Comparison of ENCODE assay signal across 12 cellular contexts in genomic region chr2:189022002-189022401, GRCh38. TPM values are rescaled to one million over a fixed set of nuclear protein-coding genes. Genes with fewer than 3 reads are reported as not detected.
DNase-seq lines count a peak whose midpoint lies in the region; ATAC-seq and TF ChIP-seq lines count a peak whose summit lies in the region.
"Had no signal": no experiment of that assay in that cellular context is flagged by ENCODE, and none has a peak within 500 bp of the region (broad histone marks: within the 10 kb centered on the region; RNA-seq: fewer than 3 reads in every experiment).

No MANE protein-coding gene starts in this region.

- H2BK12ac ChIP-seq in neuronal stem cell (ENCODE audit: low read length): no peak overlapping the region

- 64% methylated on average over 8 of the region's 8 CpGs for WGBS in esophagus muscularis mucosa
- no CpG with 5 or more reads among the region's 8 CpGs for WGBS in neuronal stem cell (ENCODE audit: extremely low coverage in 2 of 2, insufficient read length in 2 of 2, insufficient replicate concordance in 1 of 2), 2 donors

- H3K4me3 ChIP-seq in esophagus muscularis mucosa: no peak overlapping the region
- no peak overlapping the region for H3K4me3 ChIP-seq in neuronal stem cell (ENCODE audit: low read length in 2 of 2)
- no peak overlapping the region for H3K4me3 ChIP-seq in vagina
- H3K4me3 ChIP-seq in CD8-positive, alpha-beta T cell (ENCODE audit: low read depth, low read length): no peak overlapping the region

- POLR2A ChIA-PET in CD8-positive, alpha-beta T cell (lab: Charles Lee): no interaction called here

- H3K27ac Mint-ChIP-seq in CD8-positive, alpha-beta T cell: no peak overlapping the region

- H3K4me1 ChIP-seq in esophagus muscularis mucosa: peaks cover 0 to 18% (median 13%) of the 10 kb centered on the region in 4 donors
- H3K4me1 ChIP-seq in neuronal stem cell (ENCODE audit: control insufficient read depth in 2 of 2, insufficient read depth in 1 of 2, low read depth in 1 of 2, low read length in 2 of 2): peaks cover 0 to 2% of the 10 kb centered on the region in 2 donors
- peaks cover 32% of the 10 kb centered on the region for H3K4me1 ChIP-seq in vagina
- no peaks in the 10 kb centered on the region for H3K4me1 ChIP-seq in CD8-positive, alpha-beta T cell (ENCODE audit: insufficient read depth, low read length)

- H3K79me1 ChIP-seq in neuronal stem cell (ENCODE audit: low read depth, low read length): no peaks in the 10 kb centered on the region

- no peaks in the 10 kb centered on the region for H3K9me3 Mint-ChIP-seq in CD8-positive, alpha-beta T cell
- H3K9me3 Mint-ChIP-seq: IgD-negative memory B cell had no signal

- H3K4ac ChIP-seq in neuronal stem cell (ENCODE audit: low read length): no peak overlapping the region

- H3K27ac ChIP-seq in esophagus muscularis mucosa (replicated peaks in 1 of 4) (peak overlapping the region; percentile 56 to 68 (median 60)), neuronal stem cell (replicated peaks; ENCODE audit: low read length) (no peak overlapping the region), vagina (peak overlapping the region; percentile 83)
- no peak overlapping the region for H3K27ac ChIP-seq in CD8-positive, alpha-beta T cell (ENCODE audit: low read depth, low read length)

- no peak overlapping the region for H2BK120ac ChIP-seq in neuronal stem cell (ENCODE audit: low read depth, low read length)

- no peak overlapping the region for H3K14ac ChIP-seq in neuronal stem cell (ENCODE audit: low read length)

- no peak overlapping the region for H3K4me3 Mint-ChIP-seq in CD8-positive, alpha-beta T cell
- H3K4me3 Mint-ChIP-seq: IgD-negative memory B cell had no signal

- peak; percentile 95 for DNase-seq in HS-5 (ENCODE audit: low read depth)
- DNase-seq in esophagus muscularis mucosa (ENCODE audit: extremely low spot score): no peak
- DNase-seq in neuronal stem cell (ENCODE audit: low spot score): no peak
- DNase-seq in vagina (ENCODE audit: extremely low spot score in 2 of 2): no peak
- no peak for DNase-seq in CD8-positive, alpha-beta T cell
- DNase-seq: activated T-cell treated with anti-CD3 and anti-CD28 coated beads, Interleukin-2, amount 50 U/mL, for 1 hour; hippocampal formation; NCI-H2029; stimulated activated naive CD4-positive, alpha-beta T cell treated with Interleukin-2 at 50 U/mL for 16 hours had no signal

- H2AK5ac ChIP-seq in neuronal stem cell (ENCODE audit: low read depth, low read length): no peak overlapping the region

- H2AFZ ChIP-seq in neuronal stem cell (ENCODE audit: low read length): peak overlapping the region; percentile 43

- CTCF ChIA-PET in CD8-positive, alpha-beta T cell (lab: Charles Lee): no interaction called here

- no peak for ATAC-seq in CD8-positive, alpha-beta T cell
- no peak for ATAC-seq in GM21515 (IDR thresholded peaks at IDR 0.05; ENCODE audit: unreplicated experiment)
- ATAC-seq in GM21529 (IDR thresholded peaks at IDR 0.05; ENCODE audit: unreplicated experiment): no peak

- no peak overlapping the region for H2BK5ac ChIP-seq in neuronal stem cell (ENCODE audit: low read length)

- H3K9me3 ChIP-seq in esophagus muscularis mucosa: no peaks in the 10 kb centered on the region
- no peaks in the 10 kb centered on the region for H3K9me3 ChIP-seq in neuronal stem cell (replicated peaks in 1 of 2; ENCODE audit: control insufficient read depth in 2 of 2, insufficient read depth in 1 of 2, low read depth in 1 of 2, low read length in 2 of 2)
- no peaks in the 10 kb centered on the region for H3K9me3 ChIP-seq in vagina
- no peaks in the 10 kb centered on the region for H3K9me3 ChIP-seq in CD8-positive, alpha-beta T cell (ENCODE audit: low read length)

- no peak overlapping the region for H3K23ac ChIP-seq in neuronal stem cell (ENCODE audit: low read depth, low read length, poor library complexity)

- peaks cover 12% of the 10 kb centered on the region for H3K27me3 Mint-ChIP-seq in CD8-positive, alpha-beta T cell (ENCODE audit: low read depth)
- H3K27me3 Mint-ChIP-seq: IgD-negative memory B cell had no signal

- H3K27me3 ChIP-seq in esophagus muscularis mucosa (no peaks in the 10 kb centered on the region), neuronal stem cell (ENCODE audit: control insufficient read depth in 3 of 3, insufficient read depth in 3 of 3, low read depth in 1 of 3, low read length in 3 of 3) (no peaks in the 10 kb centered on the region), vagina (no peaks in the 10 kb centered on the region)
- no peaks in the 10 kb centered on the region for H3K27me3 ChIP-seq in CD8-positive, alpha-beta T cell (ENCODE audit: insufficient read depth, low read length)

- no peak overlapping the region for H4K8ac ChIP-seq in neuronal stem cell (ENCODE audit: low read depth, low read length)

- H3K4me2 ChIP-seq in neuronal stem cell (ENCODE audit: insufficient read depth, low read length, poor library complexity, severe bottlenecking): no peak overlapping the region

- H3K36me3 ChIP-seq in esophagus muscularis mucosa: no peaks in the 10 kb centered on the region
- no peaks in the 10 kb centered on the region for H3K36me3 ChIP-seq in neuronal stem cell (replicated peaks in 1 of 2; ENCODE audit: control insufficient read depth in 2 of 2, insufficient read depth in 2 of 2, low read length in 2 of 2)
- no peaks in the 10 kb centered on the region for H3K36me3 ChIP-seq in vagina
- no peaks in the 10 kb centered on the region for H3K36me3 ChIP-seq in CD8-positive, alpha-beta T cell (ENCODE audit: insufficient read depth, low read length)

- H3K18ac ChIP-seq in neuronal stem cell (ENCODE audit: low read length): no peak overlapping the region

- H3K4me1 Mint-ChIP-seq in CD8-positive, alpha-beta T cell (ENCODE audit: low read depth): no peaks in the 10 kb centered on the region
- H3K4me1 Mint-ChIP-seq: IgD-negative memory B cell had no signal

- TF ChIP-seq POLR2A in esophagus muscularis mucosa (IDR thresholded peaks at IDR 0.05; ENCODE audit: low read depth) (no peak), vagina (IDR thresholded peaks at IDR 0.05) (no peak)

- no peak overlapping the region for H3K9ac ChIP-seq in neuronal stem cell (ENCODE audit: low read depth, low read length, poor library complexity)

- no peaks in the 10 kb centered on the region for H3K36me3 Mint-ChIP-seq in CD8-positive, alpha-beta T cell

- no peak for TF ChIP-seq EP300 in esophagus muscularis mucosa (IDR thresholded peaks at IDR 0.05)

- H2BK15ac ChIP-seq in neuronal stem cell (ENCODE audit: low read length): no peak overlapping the region

- intact Hi-C loops in esophagus muscularis mucosa (cut with DNase I) (no loop called here), vagina (cut with DNase I) (no loop called here)
- intact Hi-C loops in CD8-positive, alpha-beta T cell (cut with DNase I, micrococcal nuclease): no loop called here

- TF ChIP-seq CTCF in esophagus muscularis mucosa (IDR thresholded peaks at IDR 0.05): no peak
- TF ChIP-seq CTCF in vagina (IDR thresholded peaks at IDR 0.05): no peak
- TF ChIP-seq CTCF in CD8-positive, alpha-beta T cell (IDR thresholded peaks at IDR 0.05): no peak

- no peak overlapping the region for H4K91ac ChIP-seq in neuronal stem cell (ENCODE audit: low read depth, low read length, poor library complexity)

RNA-seq across cellular contexts. Expression of gene COL3A1, which starts 47.8 kb away (rescaled TPM):
- total RNA-seq in esophagus muscularis mucosa (100 to 1,000 TPM; 182 to 480 (median 236) TPM), vagina (123 TPM)
- polyA plus RNA-seq in neuronal stem cell (2013, experiment 1 of 2): 0.06 TPM
- 0.11 TPM for polyA plus RNA-seq in neuronal stem cell (2013, experiment 2 of 2)
- not detected for total RNA-seq in CD8-positive, alpha-beta T cell
- polyA plus RNA-seq: IgD-negative memory B cell had no signal

Comparison
In these comparisons a context has a peak if more than half of its experiments do, and no peak if none do; other contexts are left out.
1. H3K27ac ChIP-seq: peak in esophagus muscularis mucosa (4 of 4) and vagina (single experiment); none in neuronal stem cell (single experiment) and CD8-positive, alpha-beta T cell (single experiment).
2. RNA of gene COL3A1, which starts 47.8 kb away (total RNA-seq): 182 to 480 TPM in esophagus muscularis mucosa and 123 TPM in vagina (single experiment); not detected in CD8-positive, alpha-beta T cell; every median in the first group is over 100 times any median in the second.